2 cellular contexts compared by ENCODE assay signal in the genomic region with DNA sequence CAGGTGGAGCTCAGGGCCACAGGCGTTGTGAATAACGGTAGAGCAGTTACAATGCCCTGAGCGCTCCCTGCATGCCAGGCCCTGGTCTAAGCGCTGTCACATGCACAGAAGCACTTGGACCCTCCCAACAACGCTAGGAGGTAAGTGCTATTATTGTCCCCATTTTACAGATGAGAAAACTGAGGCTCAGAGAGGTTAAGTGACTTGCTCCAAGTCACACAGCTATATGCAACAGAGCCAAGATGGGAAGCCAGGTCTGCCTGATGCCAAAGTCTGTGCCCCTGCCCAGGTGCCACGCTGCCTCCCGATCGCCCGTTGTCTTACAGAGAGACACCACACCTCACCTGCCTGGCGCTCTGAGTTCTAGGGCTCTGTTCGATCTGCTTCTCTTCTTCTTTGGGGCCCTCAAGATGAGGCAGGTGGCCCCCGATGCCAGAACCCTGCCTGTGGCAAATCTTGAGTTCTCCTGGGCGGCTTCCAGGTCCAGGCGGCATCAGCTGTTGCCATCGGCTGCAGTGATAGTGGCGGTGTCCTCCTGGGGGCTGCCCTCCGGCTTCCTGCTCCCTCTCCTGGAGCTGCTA.
TF ChIP-seq lines count a peak whose summit lies in the region.

No MANE protein-coding gene starts in this region.

TF ChIP-seq in HEK293, 187 proteins besides CTCF, POLR2A, EP300 and RAD21:
- peak; percentile 95 for TF ChIP-seq ZNF768 (tag by site-specific recombination; IDR thresholded peaks at IDR 0.05)
- TF ChIP-seq ZBTB17 (tag by site-specific recombination; IDR thresholded peaks at IDR 0.05): no peak
- no peak for TF ChIP-seq ZNF777 (tag by site-specific recombination; IDR thresholded peaks at IDR 0.05; ENCODE audit: borderline replicate concordance)
- TF ChIP-seq ZNF585B (tag by site-specific recombination; IDR thresholded peaks at IDR 0.05): no peak
TF ChIP-seq in HEK293: peak in this region for 1.

TF ChIP-seq in GM12878, 131 proteins besides CTCF, POLR2A, EP300 and RAD21:
- TF ChIP-seq, protein P1, sequence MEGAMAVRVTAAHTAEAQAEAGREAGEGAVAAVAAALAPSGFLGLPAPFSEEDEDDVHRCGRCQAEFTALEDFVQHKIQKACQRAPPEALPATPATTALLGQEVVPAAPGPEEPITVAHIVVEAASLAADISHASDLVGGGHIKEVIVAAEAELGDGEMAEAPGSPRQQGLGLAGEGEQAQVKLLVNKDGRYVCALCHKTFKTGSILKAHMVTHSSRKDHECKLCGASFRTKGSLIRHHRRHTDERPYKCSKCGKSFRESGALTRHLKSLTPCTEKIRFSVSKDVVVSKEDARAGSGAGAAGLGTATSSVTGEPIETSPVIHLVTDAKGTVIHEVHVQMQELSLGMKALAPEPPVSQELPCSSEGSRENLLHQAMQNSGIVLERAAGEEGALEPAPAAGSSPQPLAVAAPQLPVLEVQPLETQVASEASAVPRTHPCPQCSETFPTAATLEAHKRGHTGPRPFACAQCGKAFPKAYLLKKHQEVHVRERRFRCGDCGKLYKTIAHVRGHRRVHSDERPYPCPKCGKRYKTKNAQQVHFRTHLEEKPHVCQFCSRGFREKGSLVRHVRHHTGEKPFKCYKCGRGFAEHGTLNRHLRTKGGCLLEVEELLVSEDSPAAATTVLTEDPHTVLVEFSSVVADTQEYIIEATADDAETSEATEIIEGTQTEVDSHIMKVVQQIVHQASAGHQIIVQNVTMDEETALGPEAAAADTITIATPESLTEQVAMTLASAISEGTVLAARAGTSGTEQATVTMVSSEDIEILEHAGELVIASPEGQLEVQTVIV (IDR thresholded peaks at IDR 0.05; ENCODE audit: borderline replicate concordance, partially characterized antibody): no peak
- TF ChIP-seq ZNF24 (IDR thresholded peaks at IDR 0.05): no peak
TF ChIP-seq in GM12878: peak in this region for 0.
